ENCODE assay signal across 30 cellular contexts in the genomic region with DNA sequence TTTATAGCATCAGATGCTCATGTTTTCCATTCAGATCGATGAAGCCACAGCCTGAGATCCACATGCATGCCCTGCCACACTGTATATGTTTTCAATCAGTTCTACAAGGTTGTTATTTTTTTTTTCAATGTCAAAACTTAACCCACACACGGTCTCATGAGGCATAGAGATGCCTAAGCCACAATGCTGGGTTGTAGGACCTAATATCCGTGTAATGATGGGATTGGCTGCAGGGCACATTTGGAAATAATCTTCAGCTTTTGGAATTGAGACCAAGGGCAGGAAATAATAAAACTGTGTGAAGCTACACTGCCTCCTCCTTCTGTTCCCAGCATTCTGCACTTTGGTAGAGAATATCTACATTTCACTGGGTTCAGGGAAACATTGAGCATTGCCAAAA.
"Had no signal": no experiment of that assay in that cellular context is flagged by ENCODE, and none has a peak within 500 bp of the region (broad histone marks: within the 10 kb centered on the region; RNA-seq: fewer than 3 reads in every experiment).

No MANE protein-coding gene starts in this region.

- H3K27ac Mint-ChIP-seq: immature natural killer cell; natural killer cell treated with Interleukin-12 subunit alpha and Interleukin-12 subunit beta and Interleukin-15 and Interleukin-18, amount 100 ng/mL, for 72 hours; neural progenitor cell; stimulated activated effector memory CD8-positive, alpha-beta T cell treated with anti-CD3 and anti-CD28 coated beads, Interleukin-12 subunit alpha, Interleukin-12 subunit beta, amount 100 ng/mL, for 72 hours had no signal

- H3K27ac ChIP-seq: dorsolateral prefrontal cortex, epithelial cell of prostate, gastroesophageal sphincter, heart left ventricle, lower lobe of right lung, neural progenitor cell, parathyroid adenoma, prostate gland, right atrium auricular region, sigmoid colon, stomach, thoracic aorta, tibial nerve, upper lobe of left lung had no signal

- H3K27me3 Mint-ChIP-seq: naive B cell; natural killer cell treated with Interleukin-12 subunit alpha and Interleukin-12 subunit beta and Interleukin-15 and Interleukin-18, amount 100 ng/mL, for 72 hours had no signal

- H3K27me3 ChIP-seq: dorsolateral prefrontal cortex, gastroesophageal sphincter, heart left ventricle, neural progenitor cell, right atrium auricular region, sigmoid colon, stomach, tibial nerve, upper lobe of left lung had no signal

- H3K36me3 ChIP-seq: gastroesophageal sphincter, heart left ventricle, lower lobe of right lung, neural progenitor cell, prostate gland, right atrium auricular region, sigmoid colon, stomach, thoracic aorta, tibial nerve, upper lobe of left lung had no signal

- H3K36me3 Mint-ChIP-seq: stimulated activated effector memory CD8-positive, alpha-beta T cell treated with anti-CD3 and anti-CD28 coated beads, Interleukin-12 subunit alpha, Interleukin-12 subunit beta, amount 100 ng/mL, for 72 hours had no signal

- H3K4me3 ChIP-seq: dorsolateral prefrontal cortex, gastroesophageal sphincter, heart left ventricle, lower lobe of right lung, neural progenitor cell, prostate gland, right atrium auricular region, sigmoid colon, stomach, thoracic aorta, tibial nerve, upper lobe of left lung had no signal

- H3K4me1 ChIP-seq: parathyroid adenoma, prostate gland had no signal

- DNase-seq: central memory CD4-positive, alpha-beta T cell; dorsolateral prefrontal cortex; effector CD4-positive, alpha-beta T cell; heart left ventricle; hippocampal formation; immature natural killer cell; islet precursor cell; kidney glomerular epithelial cell; left colon; left ventricle myocardium superior; lower lobe of right lung; naive B cell; sigmoid colon; stimulated activated CD4-positive, alpha-beta T cell treated with anti-CD3 and anti-CD28 coated beads, Interleukin-2, amount 100 ng/mL, for 24 hours; stimulated activated CD4-positive, alpha-beta T cell treated with anti-CD3 and anti-CD28 coated beads, Interleukin-4, amount 100 ng/mL, for 24 hours; stimulated activated naive CD4-positive, alpha-beta T cell treated with Interleukin-2 at 50 U/mL for 16 hours; stomach; substantia nigra; upper lobe of left lung had no signal

- ATAC-seq: esophagus mucosa; gastroesophageal sphincter; heart left ventricle; left colon; left ventricle myocardium superior; natural killer cell treated with Interleukin-12 subunit alpha and Interleukin-12 subunit beta and Interleukin-15 and Interleukin-18, amount 100 ng/mL, for 72 hours; stimulated activated effector memory CD8-positive, alpha-beta T cell treated with anti-CD3 and anti-CD28 coated beads, Interleukin-12 subunit alpha, Interleukin-12 subunit beta, amount 100 ng/mL, for 72 hours had no signal

- H3K9me3 ChIP-seq: gastroesophageal sphincter, prostate gland, right atrium auricular region, thoracic aorta had no signal

- H3K4me1 Mint-ChIP-seq: immature natural killer cell; naive B cell; neural progenitor cell; stimulated activated effector memory CD8-positive, alpha-beta T cell treated with anti-CD3 and anti-CD28 coated beads, Interleukin-12 subunit alpha, Interleukin-12 subunit beta, amount 100 ng/mL, for 72 hours had no signal

- H3K4me3 Mint-ChIP-seq: immature natural killer cell; naive B cell; natural killer cell treated with Interleukin-12 subunit alpha and Interleukin-12 subunit beta and Interleukin-15 and Interleukin-18, amount 100 ng/mL, for 72 hours; neural progenitor cell; stimulated activated effector memory CD8-positive, alpha-beta T cell treated with anti-CD3 and anti-CD28 coated beads, Interleukin-12 subunit alpha, Interleukin-12 subunit beta, amount 100 ng/mL, for 72 hours had no signal

- H3K9ac ChIP-seq: neural progenitor cell, parathyroid adenoma had no signal
